In the genomic region with DNA sequence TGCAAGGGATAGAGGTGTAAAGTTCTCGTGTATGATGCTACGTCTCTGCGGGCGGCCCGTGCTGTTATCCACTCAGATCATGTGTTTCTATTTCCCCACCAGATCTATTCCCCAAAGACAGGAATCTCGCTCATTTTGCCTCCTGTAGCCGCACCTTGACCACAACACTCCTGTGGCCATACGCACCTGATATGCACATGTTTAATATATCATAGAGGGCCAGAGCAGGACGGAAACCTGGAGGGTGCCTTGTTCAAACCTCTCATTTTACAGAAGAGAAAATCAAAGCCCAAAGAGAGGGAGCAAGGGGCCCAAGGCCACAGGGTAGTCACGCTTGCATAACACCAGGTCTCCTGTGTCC, we compare ENCODE assay signal across 31 cellular contexts. TPM values are rescaled to one million over a fixed set of nuclear protein-coding genes. Genes with fewer than 3 reads are reported as not detected.
DNase-seq lines count a peak whose midpoint lies in the region; ATAC-seq, FAIRE-seq and TF ChIP-seq lines count a peak whose summit lies in the region.
"Had no signal": no experiment of that assay in that cellular context is flagged by ENCODE, and none has a peak within 500 bp of the region (broad histone marks: within the 10 kb centered on the region; RNA-seq: fewer than 3 reads in every experiment).

No MANE protein-coding gene starts in this region.

- H2AK5ac ChIP-seq in H9 (ENCODE audit: insufficient read length, low read length) = no peak overlapping the region

- H3K27me3 Mint-ChIP-seq in H9 (ENCODE audit: low read depth) = peaks cover 5% of the 10 kb centered on the region; the same call in 1 of the 2 replicates

- no peak overlapping the region for H2BK5ac ChIP-seq in H9 (ENCODE audit: insufficient read length, low read length)

- intact Hi-C loops in HepG2 (cut with micrococcal nuclease; ENCODE audit: unreplicated experiment) (no loop called here), right lobe of liver (cut with DNase I) (loop anchor here in 1 of 2 donors (10.0 kb wide), 1 partner anchor 374 kb away; no protein-coding TSS in a partner anchor)

- TF ChIP-seq CTCF in HepG2 (CRISPR knock-in tag; IDR thresholded peaks at IDR 0.05) (no peak), right lobe of liver (IDR thresholded peaks at IDR 0.05) (no peak), H9 (conservative IDR thresholded peaks at IDR 0.05) (no peak)

- no peak overlapping the region for H3K23ac ChIP-seq in H9 (ENCODE audit: insufficient read length, low read depth, low read length)

- no peak overlapping the region for H3K27ac ChIP-seq in HepG2 (ENCODE audit: extremely low read length, insufficient read depth, low read length)
- H3K27ac ChIP-seq in right lobe of liver = no peak overlapping the region
- H3K27ac ChIP-seq in H9 (ENCODE audit: insufficient read length, low read depth, low read length) = no peak overlapping the region
- H3K27ac ChIP-seq: BLaER1 had no signal

- no peak overlapping the region for H4K5ac ChIP-seq in H9 (ENCODE audit: insufficient read length, low read depth, low read length)

- no peak overlapping the region for H3K4ac ChIP-seq in H9 (ENCODE audit: low read depth, low read length)

- H3K36me3 ChIP-seq in HepG2 (replicated peaks in 1 of 2; ENCODE audit: control insufficient read depth in 1 of 2, insufficient read depth in 2 of 2, low read length in 2 of 2) (no peaks in the 10 kb centered on the region), right lobe of liver (no peaks in the 10 kb centered on the region)
- H3K36me3 ChIP-seq: BE2C, BLaER1 had no signal

- CTCF ChIA-PET in HepG2 (lab: Yijun Ruan, JAX; ENCODE audit: low intra/inter-chr PET ratio, low total read pairs) = no interaction called here

- H3K9me3 Mint-ChIP-seq in H9 = peaks cover 14 to 15% of the 10 kb centered on the region in 2 experiments

- TF ChIP-seq POLR2A in HepG2 (IDR thresholded peaks at IDR 0.05; ENCODE audit: insufficient read depth in 1 of 2, low read depth in 2 of 2, low read length in 2 of 2) = no peak
- no peak for TF ChIP-seq POLR2A in right lobe of liver (IDR thresholded peaks at IDR 0.05)

- no peaks in the 10 kb centered on the region for H3K79me1 ChIP-seq in H9 (ENCODE audit: insufficient read depth, low read depth, low read length, poor library complexity, severe bottlenecking)

- in situ Hi-C loops in HepG2 (cut with HindIII; ENCODE audit: extremely low pct_ligation_motif_present, low pct_unique_long_range_greater_than_20kb) = loop anchor here (10.0 kb wide), 1 partner anchor 374 kb away; no protein-coding TSS in a partner anchor

- H3K9me3 ChIP-seq in HepG2 (ENCODE audit: low read length) (no peaks in the 10 kb centered on the region; the same call in 1 of the 2 replicates), right lobe of liver (no peaks in the 10 kb centered on the region), H9 (ENCODE audit: control insufficient read depth, low read depth, low read length) (no peaks in the 10 kb centered on the region)
- H3K9me3 ChIP-seq: BE2C, BLaER1 had no signal

- H3K18ac ChIP-seq in H9 (ENCODE audit: insufficient read length, low read depth, low read length) = no peak overlapping the region

- FAIRE-seq in HepG2 (lab: Jason Lieb, UNC) = no peak
- FAIRE-seq: A204.1, G401.6, GM12891, GM19239 had no signal

- H3K14ac ChIP-seq in H9 (ENCODE audit: insufficient read depth, low read length) = no peak overlapping the region

- H3K56ac ChIP-seq in H9 (ENCODE audit: insufficient read length, low read depth, low read length) = no peak overlapping the region

- H3K4me1 ChIP-seq in HepG2 (ENCODE audit: insufficient read depth, low read length) (peaks cover 14% of the 10 kb centered on the region), right lobe of liver (no peaks in the 10 kb centered on the region), H9 (ENCODE audit: insufficient read depth, low read length) (no peaks in the 10 kb centered on the region)
- H3K4me1 ChIP-seq: BE2C, BLaER1 had no signal

- no peak overlapping the region for H2BK120ac ChIP-seq in H9 (ENCODE audit: low read depth, low read length, poor library complexity, severe bottlenecking)

- no peak overlapping the region for H3T11ph ChIP-seq in H9 (ENCODE audit: low read length)

- H3K9ac ChIP-seq in HepG2 (ENCODE audit: insufficient read depth, low read depth, low read length) = no peak overlapping the region
- H3K9ac ChIP-seq in H9 (ENCODE audit: extremely low read depth, insufficient read length, low read length) = no peak overlapping the region
- H3K9ac ChIP-seq: BLaER1 had no signal

- no peak overlapping the region for H3K4me3 ChIP-seq in HepG2 (replicated peaks in 1 of 3; ENCODE audit: insufficient read depth in 1 of 3, low read depth in 2 of 3, low read length in 3 of 3)
- H3K4me3 ChIP-seq in right lobe of liver = no peak overlapping the region
- H3K4me3 ChIP-seq: BLaER1 had no signal

- H2BK15ac ChIP-seq in H9 (ENCODE audit: low read depth, low read length) = no peak overlapping the region

- peaks cover 5 to 36% of the 10 kb centered on the region in 2 experiments; a peak in 3 of 5 replicates for H3K27me3 ChIP-seq in HepG2 (ENCODE audit: control insufficient read depth in 1 of 2, insufficient read depth in 2 of 2, low read length in 2 of 2)
- H3K27me3 ChIP-seq in right lobe of liver = no peaks in the 10 kb centered on the region
- no peaks in the 10 kb centered on the region for H3K27me3 ChIP-seq in H9 (ENCODE audit: insufficient read depth, low read length)
- H3K27me3 ChIP-seq: BE2C, BLaER1 had no signal

- H4K91ac ChIP-seq in H9 (ENCODE audit: insufficient read length, low read depth, low read length) = no peak overlapping the region

- 40% methylated on average over 10 of the region's 10 CpGs for WGBS in HepG2 (ENCODE audit: low lambda C conversion rate)
- WGBS in right lobe of liver (ENCODE audit: insufficient coverage, low coverage, low lambda C conversion rate, missing lambda C conversion rate) = 68% methylated on average over 6 of the region's 10 CpGs
- no CpG with 5 or more reads among the region's 10 CpGs for WGBS in H9 (ENCODE audit: extremely low coverage, insufficient read length, low lambda C conversion rate)

- 0 out of 4 replicates have a peak, but pooled peaks cover 0 to 4% of the 10 kb centered on the region in 2 experiments for H3K4me1 Mint-ChIP-seq in H9
- H3K4me1 Mint-ChIP-seq: CD14-positive monocyte had no signal

- H2BK12ac ChIP-seq in H9 (ENCODE audit: insufficient read length, low read depth, low read length) = no peak overlapping the region

- ATAC-seq in HepG2 (peak; percentile 13; the same call in 1 of the 3 replicates), right lobe of liver (no peak), GM18873 (IDR thresholded peaks at IDR 0.05; ENCODE audit: low FRiP score, unreplicated experiment) (no peak), GM18858 (IDR thresholded peaks at IDR 0.05; ENCODE audit: unreplicated experiment) (no peak)

- no peaks in the 10 kb centered on the region for H3K23me2 ChIP-seq in H9 (ENCODE audit: insufficient read length, low read depth, low read length, poor library complexity, severe bottlenecking)

- no peak overlapping the region for H4K8ac ChIP-seq in H9 (replicated peaks; ENCODE audit: insufficient read length, low read depth, low read length)

- no TSS peak for BruUV-seq in HepG2 (replicated peaks; lab: Mats Ljungman, UMichigan)

- POLR2A ChIA-PET in HepG2 (lab: Yijun Ruan, JAX) = no interaction called here

- no peak for TF ChIP-seq EP300 in HepG2 (IDR thresholded peaks at IDR 0.05; ENCODE audit: low read depth in 2 of 2, low read length in 2 of 2)
- TF ChIP-seq EP300 in HepG2 (CRISPR knock-in tag; IDR thresholded peaks at IDR 0.05; ENCODE audit: borderline replicate concordance) = no peak

- H3K79me2 ChIP-seq in HepG2 (ENCODE audit: insufficient read depth, low read length) (no peaks in the 10 kb centered on the region), H9 (ENCODE audit: insufficient read depth, low read length) (no peaks in the 10 kb centered on the region)

- no peak for TF ChIP-seq RAD21 in HepG2 (CRISPR knock-in tag; IDR thresholded peaks at IDR 0.05)

- DNase-seq in HepG2 (ENCODE audit: low spot score) (no peak), right lobe of liver (no peak), H9 (peak; percentile 10), mesenteric fat pad (ENCODE audit: low spot score) (peak; percentile 59), NCI-H524 (lab: John Stamatoyannopoulos, UW) (no peak)
- DNase-seq: 8988T; ACHN; BE2C; C1 segment of cervical spinal cord; CD4-positive, alpha-beta memory T cell; CD4-positive, CD25-positive, alpha-beta regulatory T cell; CD8-positive, alpha-beta memory T cell; COR-L47; DMS 273 treated with DMSO at 0.1 percent for 48 hours; DMS153; DMS53; DMS79; DND-41; EL; GF-D8 had no signal

- H3K4me3 Mint-ChIP-seq in H9 = no peak overlapping the region
- H3K4me3 Mint-ChIP-seq: CD14-positive monocyte; CD4-positive, alpha-beta memory T cell; CD4-positive, CD25-positive, alpha-beta regulatory T cell; CD8-positive, alpha-beta memory T cell had no signal

- H4K20me1 ChIP-seq in HepG2 (ENCODE audit: insufficient read depth, low read length) (no peaks in the 10 kb centered on the region), H9 (ENCODE audit: control insufficient read depth, insufficient read depth, insufficient read length) (no peaks in the 10 kb centered on the region)
- H4K20me1 ChIP-seq: BLaER1 had no signal

- no peak overlapping the region for H2BK20ac ChIP-seq in H9 (ENCODE audit: low read depth, low read length, poor library complexity, severe bottlenecking)

- H3K36me3 Mint-ChIP-seq in H9 (ENCODE audit: insufficient read depth in 1 of 3, low read depth in 3 of 3) = peaks cover 0 to 5% (median 3%) of the 10 kb centered on the region in 3 experiments; a peak in 3 of 7 replicates
- H3K36me3 Mint-ChIP-seq: CD14-positive monocyte; CD4-positive, alpha-beta memory T cell; CD4-positive, CD25-positive, alpha-beta regulatory T cell; CD8-positive, alpha-beta memory T cell had no signal

- peak overlapping the region; percentile 18; the same call in 1 of the 2 replicates for H3K4me2 ChIP-seq in HepG2 (ENCODE audit: low read depth, low read length)
- no peak overlapping the region for H3K4me2 ChIP-seq in H9 (ENCODE audit: insufficient read depth, insufficient read length, low read length)
- H3K4me2 ChIP-seq: BLaER1 had no signal

- H3K27ac Mint-ChIP-seq in H9 = no peak overlapping the region
- H3K27ac Mint-ChIP-seq: CD14-positive monocyte; CD4-positive, alpha-beta memory T cell; CD8-positive, alpha-beta memory T cell had no signal

- H2AFZ ChIP-seq in HepG2 (ENCODE audit: low read length) (no peak overlapping the region), H9 (ENCODE audit: low read length) (no peak overlapping the region)

RNA-seq across cellular contexts. Expression of a gene that starts 37.6 kb away (rescaled TPM):
- total RNA-seq in HepG2 (2016; rRNA removed; fragmentation: Illumina TruSeq; extraction: Trizol) = not detected in 2 replicates
- not detected in 2 replicates for total RNA-seq in HepG2 (2016; cell fraction: cytosol; rRNA removed; fragmentation: Illumina TruSeq; extraction: Trizol; ENCODE audit: low read depth)
- not detected in 2 replicates for total RNA-seq in HepG2 (2016; cell fraction: insoluble cytoplasmic fraction; rRNA removed; fragmentation: Illumina TruSeq; extraction: Trizol)
- not detected in 2 replicates for total RNA-seq in HepG2 (2016; cell fraction: membrane; rRNA removed; fragmentation: Illumina TruSeq; extraction: Trizol)
- not detected in 2 replicates for total RNA-seq in HepG2 (2016; cell fraction: nucleus; rRNA removed; fragmentation: Illumina TruSeq; extraction: Trizol)
- polyA plus RNA-seq in HepG2 (2011; rRNA removed) = 0.20 TPM in 1 of 2 replicates, not detected in the other
- not detected in 2 replicates for polyA plus RNA-seq in HepG2 (2011; cell fraction: cytosol; rRNA removed)
- polyA plus RNA-seq in HepG2 (2011; cell fraction: nucleus; rRNA removed) = 0.18 and 0.38 TPM in 2 replicates
- polyA plus RNA-seq in HepG2 (2012) = not detected in 2 replicates
- polyA plus RNA-seq in HepG2 (2016; cell fraction: cytosol; fragmentation: Illumina TruSeq; extraction: Trizol; ENCODE audit: low read depth) = not detected in 2 replicates
- not detected in 2 replicates for polyA plus RNA-seq in HepG2 (2016; cell fraction: insoluble cytoplasmic fraction; fragmentation: Illumina TruSeq; extraction: Trizol; ENCODE audit: low read depth)
- polyA plus RNA-seq in HepG2 (2016; cell fraction: membrane; fragmentation: Illumina TruSeq; extraction: Trizol; ENCODE audit: low read depth) = not detected in 2 replicates
- not detected in 2 replicates for polyA plus RNA-seq in HepG2 (2016; cell fraction: nucleus; fragmentation: Illumina TruSeq; extraction: Trizol; ENCODE audit: insufficient read depth, low read depth)
- not detected in 2 replicates for polyA minus RNA-seq in HepG2 (2011; rRNA and poly(A)+ RNA removed; ENCODE audit: low replicate concordance)
- not detected in 2 replicates for polyA minus RNA-seq in HepG2 (2011; cell fraction: cytosol; rRNA and poly(A)+ RNA removed)
- not detected in 2 replicates for polyA minus RNA-seq in HepG2 (2011; cell fraction: nucleus; rRNA and poly(A)+ RNA removed)
- total RNA-seq in right lobe of liver = not detected
- not detected in 2 replicates for total RNA-seq in H9 (2021)
- total RNA-seq in mesenteric fat pad = not detected
- total RNA-seq: A673; CD4-positive, alpha-beta memory T cell; CD4-positive, CD25-positive, alpha-beta regulatory T cell; CD8-positive, alpha-beta memory T cell; Daoy had no signal
- polyA plus RNA-seq: AG04450; CD14-positive monocyte; CD4-positive, alpha-beta memory T cell; CD4-positive, CD25-positive, alpha-beta regulatory T cell; CD8-positive, alpha-beta memory T cell had no signal

RNA-seq across cellular contexts. Expression of a gene that starts 59.9 kb away (rescaled TPM):
- total RNA-seq in HepG2 (2016; rRNA removed; fragmentation: Illumina TruSeq; extraction: Trizol) (10.0 and 12.1 TPM in 2 replicates), right lobe of liver (10 to 100 TPM in 1 of 6 experiments, 1 to 10 TPM in 5; 6.0 to 11.5 (median 8.6) TPM), H9 (2021) (7.3 and 9.4 TPM in 2 replicates), mesenteric fat pad (15.0 TPM)
- 1.1 and 1.8 TPM in 2 replicates for total RNA-seq in HepG2 (2016; cell fraction: cytosol; rRNA removed; fragmentation: Illumina TruSeq; extraction: Trizol; ENCODE audit: low read depth)
- 9.2 and 12.1 TPM in 2 replicates for total RNA-seq in HepG2 (2016; cell fraction: insoluble cytoplasmic fraction; rRNA removed; fragmentation: Illumina TruSeq; extraction: Trizol)
- total RNA-seq in HepG2 (2016; cell fraction: membrane; rRNA removed; fragmentation: Illumina TruSeq; extraction: Trizol) = 1.5 and 2.3 TPM in 2 replicates
- total RNA-seq in HepG2 (2016; cell fraction: nucleus; rRNA removed; fragmentation: Illumina TruSeq; extraction: Trizol) = 11.3 and 14.5 TPM in 2 replicates
- polyA plus RNA-seq in HepG2 (2011; rRNA removed) = 11.6 and 13.7 TPM in 2 replicates
- polyA plus RNA-seq in HepG2 (2011; cell fraction: cytosol; rRNA removed) = 7.2 and 8.6 TPM in 2 replicates
- polyA plus RNA-seq in HepG2 (2011; cell fraction: nucleus; rRNA removed) = 43.9 and 51.3 TPM in 2 replicates
- 5.7 and 6.1 TPM in 2 replicates for polyA plus RNA-seq in HepG2 (2012)
- polyA plus RNA-seq in HepG2 (2016; cell fraction: cytosol; fragmentation: Illumina TruSeq; extraction: Trizol; ENCODE audit: low read depth) = 0.26 and 0.31 TPM in 2 replicates
- 10.7 and 11.4 TPM in 2 replicates for polyA plus RNA-seq in HepG2 (2016; cell fraction: insoluble cytoplasmic fraction; fragmentation: Illumina TruSeq; extraction: Trizol; ENCODE audit: low read depth)
- 0.56 and 0.65 TPM in 2 replicates for polyA plus RNA-seq in HepG2 (2016; cell fraction: membrane; fragmentation: Illumina TruSeq; extraction: Trizol; ENCODE audit: low read depth)
- polyA plus RNA-seq in HepG2 (2016; cell fraction: nucleus; fragmentation: Illumina TruSeq; extraction: Trizol; ENCODE audit: insufficient read depth, low read depth) = 21.1 and 22.2 TPM in 2 replicates
- polyA minus RNA-seq in HepG2 (2011; rRNA and poly(A)+ RNA removed; ENCODE audit: low replicate concordance) = 8.2 and 19.7 TPM in 2 replicates
- 5.3 and 8.8 TPM in 2 replicates for polyA minus RNA-seq in HepG2 (2011; cell fraction: cytosol; rRNA and poly(A)+ RNA removed)
- polyA minus RNA-seq in HepG2 (2011; cell fraction: nucleus; rRNA and poly(A)+ RNA removed) = 12.6 and 17.4 TPM in 2 replicates

Comparison
In these comparisons a context has a peak if more than half of its experiments do, and no peak if none do; other contexts are left out.
1. DNase-seq: peak in H9 (single experiment) and mesenteric fat pad (single experiment); none in HepG2 (single experiment), right lobe of liver (0 of 3) and NCI-H524 (0 of 2).